In the genomic region with DNA sequence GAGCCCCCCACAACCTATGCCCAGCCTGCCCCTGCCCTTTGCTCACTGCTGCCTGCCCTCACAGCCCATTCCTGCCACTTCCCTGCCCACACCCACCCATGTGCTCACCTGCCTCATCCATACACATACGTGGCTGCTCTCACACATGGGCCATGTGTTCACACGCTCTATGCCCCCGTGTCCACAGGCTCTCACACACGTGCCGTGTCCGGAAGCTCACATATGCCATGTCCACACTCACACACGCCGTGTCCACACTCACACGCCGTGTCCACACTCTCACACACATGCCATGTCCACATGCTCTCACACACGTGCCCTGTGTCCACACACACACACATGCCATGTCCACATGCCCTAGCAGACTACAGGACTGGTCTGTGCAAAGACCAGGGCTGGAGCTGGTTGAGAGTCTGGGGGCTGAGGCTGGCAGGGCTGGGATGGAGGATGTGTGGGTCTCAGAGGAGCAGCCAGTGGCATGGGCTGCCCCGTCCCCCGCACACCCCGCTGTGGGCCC, we compare ENCODE assay signal across 16 cellular contexts. TPM values are rescaled to one million over a fixed set of nuclear protein-coding genes. Genes with fewer than 3 reads are reported as not detected.
DNase-seq lines count a peak whose midpoint lies in the region; ATAC-seq and TF ChIP-seq lines count a peak whose summit lies in the region.
"Had no signal": no experiment of that assay in that cellular context is flagged by ENCODE, and none has a peak within 500 bp of the region (broad histone marks: within the 10 kb centered on the region; RNA-seq: fewer than 3 reads in every experiment).

No MANE protein-coding gene starts in this region.

- H3K4me1 Mint-ChIP-seq in activated T-cell treated with anti-CD3 and anti-CD28 coated beads, Interleukin-2, amount 50 U/mL, for 24 hours (ENCODE audit: low read depth) = peaks cover 4% of the 10 kb centered on the region
- peaks cover 5% of the 10 kb centered on the region for H3K4me1 Mint-ChIP-seq in CD14-positive monocyte

- peaks cover 17% of the 10 kb centered on the region for H3K27me3 Mint-ChIP-seq in activated T-cell treated with anti-CD3 and anti-CD28 coated beads, Interleukin-2, amount 50 U/mL, for 24 hours
- peaks cover 10 to 26% (median 12%) of the 10 kb centered on the region in 3 donors for H3K27me3 Mint-ChIP-seq in CD14-positive monocyte (ENCODE audit: low read depth in 3 of 3)

- no peaks in the 10 kb centered on the region for H4K20me1 ChIP-seq in hepatocyte (ENCODE audit: insufficient read depth, poor library complexity, severe bottlenecking)

- ATAC-seq in esophagus mucosa (peak; percentile 30), HG03469 (IDR thresholded peaks at IDR 0.05; ENCODE audit: unreplicated experiment) (no peak)
- ATAC-seq: T-cell had no signal

- 83 to 89% (median 85%) methylated on average over 14 of the region's 14 CpGs for WGBS in spleen, 5 donors
- WGBS in hepatocyte (ENCODE audit: low lambda C conversion rate, missing lambda C conversion rate) = 91% methylated on average over 14 of the region's 14 CpGs

- H3K27ac ChIP-seq in spleen (no peak overlapping the region), hepatocyte (no peak overlapping the region)
- H3K27ac ChIP-seq: tibial nerve had no signal

- intact Hi-C loops in spleen (cut with DNase I; ENCODE audit: low total_unique reads) (no loop called here), CD14-positive monocyte (cut with micrococcal nuclease) (no loop called here)

- no peak for TF ChIP-seq POLR2A in spleen (IDR thresholded peaks at IDR 0.05)

- no peak overlapping the region for H3K4me3 ChIP-seq in spleen
- no peak overlapping the region for H3K4me3 ChIP-seq in hepatocyte
- H3K4me3 ChIP-seq: skin epidermis, tibial nerve had no signal

- no peak overlapping the region for H3K4me3 Mint-ChIP-seq in activated T-cell treated with anti-CD3 and anti-CD28 coated beads, Interleukin-2, amount 50 U/mL, for 24 hours
- H3K4me3 Mint-ChIP-seq in CD14-positive monocyte = no peak overlapping the region
- H3K4me3 Mint-ChIP-seq: IgD-negative memory B cell had no signal

- no peak overlapping the region for H2AFZ ChIP-seq in hepatocyte

- TF ChIP-seq CTCF in spleen (IDR thresholded peaks at IDR 0.05 in 8 of 11, conservative IDR thresholded peaks at IDR 0.05 in 3 of 11) = no peak
- TF ChIP-seq CTCF in hepatocyte (IDR thresholded peaks at IDR 0.05; ENCODE audit: poor library complexity) = no peak
- TF ChIP-seq CTCF in CD14-positive monocyte (IDR thresholded peaks at IDR 0.05) = no peak

- no peaks in the 10 kb centered on the region for H3K9me2 ChIP-seq in hepatocyte (replicated peaks; ENCODE audit: insufficient read depth)

- H3K4me2 ChIP-seq in hepatocyte = no peak overlapping the region

- DNase-seq in activated T-cell treated with anti-CD3 and anti-CD28 coated beads, Interleukin-2, amount 50 U/mL, for 24 hours = no peak
- no peak for DNase-seq in activated T-cell treated with anti-CD3 and anti-CD28 coated beads, Interleukin-2, amount 50 U/mL, for 48 hours
- DNase-seq in NCI-H69 (lab: John Stamatoyannopoulos, UW) = peak; percentile 13
- DNase-seq in spleen = peak; percentile 70
- no peak for DNase-seq in hepatocyte (ENCODE audit: low spot score)
- no peak for DNase-seq in CD14-positive monocyte (ENCODE audit: low spot score)
- DNase-seq: activated naive CD4-positive, alpha-beta T cell; hypothalamus; T-cell had no signal

- peak overlapping the region; percentile 50 for H3K27ac Mint-ChIP-seq in activated T-cell treated with anti-CD3 and anti-CD28 coated beads, Interleukin-2, amount 50 U/mL, for 24 hours
- H3K27ac Mint-ChIP-seq in CD14-positive monocyte = no peak overlapping the region
- H3K27ac Mint-ChIP-seq: T-cell had no signal

- no peaks in the 10 kb centered on the region for H3K9me3 ChIP-seq in spleen
- no peaks in the 10 kb centered on the region for H3K9me3 ChIP-seq in hepatocyte (ENCODE audit: low read depth)
- H3K9me3 ChIP-seq: Peyer's patch, tibial nerve had no signal

- peaks cover 0 to 70% (median 36%) of the 10 kb centered on the region in 7 donors for H3K27me3 ChIP-seq in spleen (replicated peaks in 1 of 7)
- H3K27me3 ChIP-seq in hepatocyte = no peaks in the 10 kb centered on the region
- H3K27me3 ChIP-seq: Peyer's patch had no signal

- no peaks in the 10 kb centered on the region for H3K36me3 Mint-ChIP-seq in activated T-cell treated with anti-CD3 and anti-CD28 coated beads, Interleukin-2, amount 50 U/mL, for 24 hours (ENCODE audit: low read depth)
- H3K36me3 Mint-ChIP-seq in CD14-positive monocyte = no peaks in the 10 kb centered on the region
- H3K36me3 Mint-ChIP-seq: IgD-negative memory B cell, T-cell had no signal

- no peaks in the 10 kb centered on the region for H3K9me3 Mint-ChIP-seq in activated T-cell treated with anti-CD3 and anti-CD28 coated beads, Interleukin-2, amount 50 U/mL, for 24 hours
- no peaks in the 10 kb centered on the region for H3K9me3 Mint-ChIP-seq in CD14-positive monocyte
- H3K9me3 Mint-ChIP-seq: IgD-negative memory B cell, T-cell had no signal

- H3K36me3 ChIP-seq in spleen (no peaks in the 10 kb centered on the region), hepatocyte (replicated peaks; ENCODE audit: insufficient read depth, low read depth) (no peaks in the 10 kb centered on the region)
- H3K36me3 ChIP-seq: Peyer's patch, tibial nerve had no signal

- H3K4me1 ChIP-seq in spleen (peaks cover 5 to 18% (median 13%) of the 10 kb centered on the region in 6 donors), hepatocyte (ENCODE audit: insufficient read depth) (peaks cover 8% of the 10 kb centered on the region)

- H3K79me2 ChIP-seq in hepatocyte = no peaks in the 10 kb centered on the region

RNA-seq across cellular contexts. Expression of a gene that starts 0.6 kb away (rescaled TPM):
- total RNA-seq in esophagus mucosa = 22.3 TPM
- not detected for total RNA-seq in spleen
- polyA plus RNA-seq in spleen = not detected
- 0.08 and 0.43 TPM in 2 replicates for total RNA-seq in hepatocyte
- polyA plus RNA-seq in hepatocyte = 0.88 and 2.6 TPM in 2 replicates
- polyA plus RNA-seq in CD14-positive monocyte = not detected
- total RNA-seq: activated CD8-positive, alpha-beta memory T cell treated with anti-CD3 and anti-CD28 coated beads for 36 hours; T-cell; tibial nerve had no signal
- polyA plus RNA-seq: IgD-negative memory B cell had no signal

RNA-seq across cellular contexts. Expression of a gene that starts 41.2 kb away (rescaled TPM):
- 9.4 TPM for total RNA-seq in esophagus mucosa
- 10 to 100 TPM; 12.1 to 22.5 (median 18.7) TPM for total RNA-seq in spleen
- 10 to 100 TPM in 2 of 3 donors, 1 to 10 TPM in 1; 8.5 to 25.7 (median 24.1) TPM for polyA plus RNA-seq in spleen
- 7.1 and 9.2 TPM in 2 replicates for total RNA-seq in hepatocyte
- polyA plus RNA-seq in hepatocyte = 21.7 and 25.1 TPM in 2 replicates
- 1 to 10 TPM; 3.0 to 3.3 TPM for polyA plus RNA-seq in CD14-positive monocyte

RNA-seq across cellular contexts. Expression of a gene that starts 54.8 kb away (rescaled TPM):
- total RNA-seq in esophagus mucosa (41.0 TPM), spleen (10 to 100 TPM; 10.6 to 27.2 (median 16.9) TPM), hepatocyte (51.8 and 81.8 TPM in 2 replicates)
- polyA plus RNA-seq in spleen (10 to 100 TPM in 1 of 3 donors, 1 to 10 TPM in 2; 4.6 to 16.3 (median 5.6) TPM), hepatocyte (53.3 and 61.2 TPM in 2 replicates), CD14-positive monocyte (under 1 TPM; 0.06 to 0.43 TPM)

Comparison
In these comparisons a context has a peak if more than half of its experiments do, and no peak if none do; other contexts are left out.
1. DNase-seq: peak in NCI-H69 (single experiment) and spleen (single experiment); none in activated T-cell treated with anti-CD3 and anti-CD28 coated beads, Interleukin-2, amount 50 U/mL, for 24 hours (single experiment), activated T-cell treated with anti-CD3 and anti-CD28 coated beads, Interleukin-2, amount 50 U/mL, for 48 hours (0 of 2), hepatocyte (single experiment) and CD14-positive monocyte (single experiment).
2. RNA of a gene that starts 0.6 kb away (total RNA-seq): 22.3 TPM in esophagus mucosa (single experiment); 0.08 to 0.43 TPM in hepatocyte and not detected in spleen; every median in the first group is over 10 times any median in the second.